ENCODE assay signal across 23 cellular contexts in genomic region chr6:14132244-14133220, GRCh38.
"Had no signal": no experiment of that assay in that cellular context is flagged by ENCODE, and none has a peak within 500 bp of the region (broad histone marks: within the 10 kb centered on the region; RNA-seq: fewer than 3 reads in every experiment).

No MANE protein-coding gene starts in this region.

- DNase-seq: activated CD8-positive, alpha-beta memory T cell treated with anti-CD3 and anti-CD28 coated beads, Interleukin-2, amount 10 ng/mL, durations not matched to agents 7 days and 5 days; activated CD8-positive, alpha-beta T cell treated with anti-CD3 and anti-CD28 coated beads, Interleukin-2, amount 10 ng/mL, durations not matched to agents 7 days and 5 days; activated naive CD4-positive, alpha-beta T cell treated with Interleukin-2 at 50 U/mL for 16 hours; activated T-cell treated with anti-CD3 and anti-CD28 coated beads, Interleukin-2, amount 50 U/mL, for 48 hours; adrenal gland; aorta; body of pancreas; dermis blood vessel endothelial cell; effector CD8-positive, alpha-beta T cell; esophagus squamous epithelium; foreskin melanocyte; heart right ventricle; left ventricle myocardium inferior; nucleus accumbens; pancreas; stimulated activated CD4-positive, alpha-beta T cell treated with anti-CD3 and anti-CD28 coated beads, Interleukin-1b, Interleukin-23, amount 100 ng/mL, for 48 hours; stimulated activated CD4-positive, alpha-beta T cell treated with anti-CD3 and anti-CD28 coated beads, Interleukin-4, amount 100 ng/mL, for 4 hours; stimulated activated naive CD4-positive, alpha-beta T cell treated with Interleukin-2 at 50 U/mL for 16 hours; T-helper 2 cell had no signal

- ATAC-seq: activated CD8-positive, alpha-beta memory T cell treated with anti-CD3 and anti-CD28 coated beads, Interleukin-2, amount 10 ng/mL, durations not matched to agents 7 days and 5 days; activated CD8-positive, alpha-beta T cell treated with anti-CD3 and anti-CD28 coated beads, Interleukin-2, amount 10 ng/mL, durations not matched to agents 7 days and 5 days; body of pancreas; pancreas; WTC11 had no signal

- H3K4me3 Mint-ChIP-seq: activated CD8-positive, alpha-beta memory T cell treated with anti-CD3 and anti-CD28 coated beads, Interleukin-2, amount 10 ng/mL, durations not matched to agents 7 days and 5 days; activated CD8-positive, alpha-beta T cell treated with anti-CD3 and anti-CD28 coated beads, Interleukin-2, amount 10 ng/mL, durations not matched to agents 7 days and 5 days; activated naive CD8-positive, alpha-beta T cell; WTC11 had no signal

- H3K27ac Mint-ChIP-seq: activated CD8-positive, alpha-beta memory T cell treated with anti-CD3 and anti-CD28 coated beads, Interleukin-2, amount 10 ng/mL, durations not matched to agents 7 days and 5 days; activated CD8-positive, alpha-beta T cell treated with anti-CD3 and anti-CD28 coated beads, Interleukin-2, amount 10 ng/mL, durations not matched to agents 7 days and 5 days; activated naive CD8-positive, alpha-beta T cell; WTC11 had no signal

- H3K27me3 Mint-ChIP-seq: activated CD8-positive, alpha-beta memory T cell treated with anti-CD3 and anti-CD28 coated beads, Interleukin-2, amount 10 ng/mL, durations not matched to agents 7 days and 5 days; activated naive CD8-positive, alpha-beta T cell had no signal

- H3K9me3 Mint-ChIP-seq: WTC11 had no signal

- H3K9me3 ChIP-seq: adrenal gland, body of pancreas, esophagus squamous epithelium, heart right ventricle, left ventricle myocardium inferior, pancreas, prostate gland, tibial nerve had no signal
